In genomic region chr2:224832207-224832606, GRCh38 we compare ENCODE assay signal across 14 cellular contexts.
DNase-seq lines count a peak whose midpoint lies in the region; TF ChIP-seq lines count a peak whose summit lies in the region.
"Had no signal": no experiment of that assay in that cellular context is flagged by ENCODE, and none has a peak within 500 bp of the region (broad histone marks: within the 10 kb centered on the region; RNA-seq: fewer than 3 reads in every experiment).

No MANE protein-coding gene starts in this region.

- peaks cover 43% of the 10 kb centered on the region for H3K36me3 Mint-ChIP-seq in activated naive CD4-positive, alpha-beta T cell treated with anti-CD3 and anti-CD28 coated beads, Interleukin-2, amount 50 U/mL, for 24 hours

- H3K4me1 Mint-ChIP-seq in activated naive CD4-positive, alpha-beta T cell treated with anti-CD3 and anti-CD28 coated beads, Interleukin-2, amount 50 U/mL, for 24 hours, result no peaks in the 10 kb centered on the region

- TF ChIP-seq CTCF in fibroblast of villous mesenchyme (IDR thresholded peaks at IDR 0.05; ENCODE audit: insufficient read depth, low read depth, low read length), result no peak

- H3K9me3 Mint-ChIP-seq in activated naive CD4-positive, alpha-beta T cell treated with anti-CD3 and anti-CD28 coated beads, Interleukin-2, amount 50 U/mL, for 24 hours, result no peaks in the 10 kb centered on the region

- DNase-seq in activated naive CD4-positive, alpha-beta T cell (lab: John Stamatoyannopoulos, UW), result no peak
- DNase-seq in EH (ENCODE audit: low read depth) (peak; percentile 16), HS-5 (ENCODE audit: low read depth) (peak; percentile 49), fibroblast of villous mesenchyme (ENCODE audit: low read depth) (peak; percentile 48), KG1 (lab: John Stamatoyannopoulos, UW) (no peak), OCI-M1 (lab: John Stamatoyannopoulos, UW) (no peak), NOMO-1 (lab: John Stamatoyannopoulos, UW; ENCODE audit: unreplicated experiment in 2 of 2) (no peak)
- DNase-seq: ACHN; Calu3; CD4-positive, CD25-positive, alpha-beta regulatory T cell; DMS 273 treated with DMSO at 0.1 percent for 48 hours had no signal

- H3K4me3 Mint-ChIP-seq in activated naive CD4-positive, alpha-beta T cell treated with anti-CD3 and anti-CD28 coated beads, Interleukin-2, amount 50 U/mL, for 24 hours, result no peak overlapping the region
- H3K4me3 Mint-ChIP-seq: CD4-positive, CD25-positive, alpha-beta regulatory T cell had no signal

- H3K27ac Mint-ChIP-seq in activated naive CD4-positive, alpha-beta T cell treated with anti-CD3 and anti-CD28 coated beads, Interleukin-2, amount 50 U/mL, for 24 hours, result peak overlapping the region; percentile 31

- H3K4me3 ChIP-seq in fibroblast of villous mesenchyme (ENCODE audit: low read depth, low read length), result no peak overlapping the region
- H3K4me3 ChIP-seq: BLaER1 treated with 17β-estradiol and CSF1 and Interleukin-3, amounts not matched to agents 10 nM and 100 nM; HAP-1 had no signal

- H3K27me3 Mint-ChIP-seq in activated naive CD4-positive, alpha-beta T cell treated with anti-CD3 and anti-CD28 coated beads, Interleukin-2, amount 50 U/mL, for 24 hours, result no peaks in the 10 kb centered on the region
- H3K27me3 Mint-ChIP-seq: CD4-positive, CD25-positive, alpha-beta regulatory T cell had no signal

Comparison
In these comparisons a context has a peak if more than half of its experiments do, and no peak if none do; other contexts are left out.
1. DNase-seq: peak in EH (single experiment), HS-5 (single experiment) and fibroblast of villous mesenchyme (single experiment); none in activated naive CD4-positive, alpha-beta T cell (0 of 4), KG1 (single experiment), OCI-M1 (single experiment) and NOMO-1 (0 of 2).